ENCODE assay signal across 18 cellular contexts in genomic region chr15:33859992-33860545, GRCh38.
"Had no signal": no experiment of that assay in that cellular context is flagged by ENCODE, and none has a peak within 500 bp of the region (broad histone marks: within the 10 kb centered on the region; RNA-seq: fewer than 3 reads in every experiment).

No MANE protein-coding gene starts in this region.

- H3K4me3 ChIP-seq: gastroesophageal sphincter had no signal

- H3K27ac Mint-ChIP-seq: activated CD4-positive, alpha-beta T cell treated with anti-CD3 and anti-CD28 coated beads, Interleukin-2, amount 10 ng/mL, durations not matched to agents 7 days and 5 days; activated naive CD4-positive, alpha-beta T cell treated with anti-CD3 and anti-CD28 coated beads, Interleukin-2, amount 50 U/mL, for 72 hours; dendritic cell treated with granulocyte-macrophage colony-stimulating factor and Interleukin-4, amounts not matched to agents 40 ng/mL and 50 ng/mL, for 4 days; memory B cell; nephron; T-cell; T-helper 2 cell treated with Interferon-gamma antibody and Interleukin-4, amounts not matched to agents 5 μg/mL and 100 μg/mL, for 36 hours had no signal

- ATAC-seq: activated naive CD4-positive, alpha-beta T cell treated with anti-CD3 and anti-CD28 coated beads, Interleukin-2, amount 50 U/mL, for 72 hours; gastroesophageal sphincter; left cardiac atrium; right cardiac atrium; stimulated activated naive CD8-positive, alpha-beta T cell treated with anti-CD3 and anti-CD28 coated beads, Interleukin-15, Interleukin-2, amounts not matched to agents 100 U/mL and 50 U/mL, for 24 hours; T-cell had no signal

- H2AFZ ChIP-seq: parathyroid adenoma had no signal

- H3K4me1 Mint-ChIP-seq: activated CD4-positive, alpha-beta T cell treated with anti-CD3 and anti-CD28 coated beads, Interleukin-2, amount 10 ng/mL, durations not matched to agents 7 days and 5 days; memory B cell; nephron; T-cell had no signal

- H3K9me3 Mint-ChIP-seq: activated CD4-positive, alpha-beta T cell treated with anti-CD3 and anti-CD28 coated beads, Interleukin-2, amount 10 ng/mL, durations not matched to agents 7 days and 5 days; activated naive CD4-positive, alpha-beta T cell treated with anti-CD3 and anti-CD28 coated beads, Interleukin-2, amount 50 U/mL, for 72 hours; dendritic cell treated with granulocyte-macrophage colony-stimulating factor and Interleukin-4, amounts not matched to agents 40 ng/mL and 50 ng/mL, for 4 days; memory B cell; nephron; T-cell; T-helper 2 cell treated with Interferon-gamma antibody and Interleukin-4, amounts not matched to agents 5 μg/mL and 100 μg/mL, for 36 hours had no signal

- H3K4me3 Mint-ChIP-seq: activated CD4-positive, alpha-beta T cell treated with anti-CD3 and anti-CD28 coated beads, Interleukin-2, amount 10 ng/mL, durations not matched to agents 7 days and 5 days; dendritic cell treated with granulocyte-macrophage colony-stimulating factor and Interleukin-4, amounts not matched to agents 40 ng/mL and 50 ng/mL, for 4 days; memory B cell; nephron; T-cell; T-helper 2 cell treated with Interferon-gamma antibody and Interleukin-4, amounts not matched to agents 5 μg/mL and 100 μg/mL, for 36 hours had no signal

- H3K27me3 ChIP-seq: gastroesophageal sphincter had no signal

- H3K79me2 ChIP-seq: parathyroid adenoma had no signal

- H3K9ac ChIP-seq: parathyroid adenoma had no signal

- H3K4me1 ChIP-seq: parathyroid adenoma had no signal

- H3K27ac ChIP-seq: gastroesophageal sphincter, parathyroid adenoma, VCaP had no signal

- H3K9me3 ChIP-seq: gastroesophageal sphincter had no signal

- H3K27me3 Mint-ChIP-seq: activated CD4-positive, alpha-beta T cell treated with anti-CD3 and anti-CD28 coated beads, Interleukin-2, amount 10 ng/mL, durations not matched to agents 7 days and 5 days; dendritic cell treated with granulocyte-macrophage colony-stimulating factor and Interleukin-4, amounts not matched to agents 40 ng/mL and 50 ng/mL, for 4 days; memory B cell; T-cell had no signal

- DNase-seq: activated CD4-positive, alpha-beta T cell treated with anti-CD3 and anti-CD28 coated beads, Interleukin-2, amount 10 ng/mL, durations not matched to agents 7 days and 5 days; activated CD4-positive, CD25-positive, alpha-beta regulatory T cell treated with anti-CD3 and anti-CD28 coated beads, Interleukin-2, amount 50 U/mL, for 72 hours; activated T-cell treated with anti-CD3 and anti-CD28 coated beads, Interleukin-2, amount 50 U/mL, for 1 hour; effector CD4-positive, alpha-beta T cell; left cardiac atrium; right cardiac atrium; stimulated activated CD4-positive, alpha-beta T cell treated with anti-CD3 and anti-CD28 coated beads, Interleukin-12 subunit alpha, Interleukin-12 subunit beta, amount 100 ng/mL, for 4 hours; stimulated activated CD4-positive, alpha-beta T cell treated with anti-CD3 and anti-CD28 coated beads, Interleukin-4, amount 100 ng/mL, for 4 hours; stimulated activated naive CD8-positive, alpha-beta T cell treated with anti-CD3 and anti-CD28 coated beads, Interleukin-15, Interleukin-2, amounts not matched to agents 100 U/mL and 50 U/mL, for 24 hours; T-cell had no signal
